ENCODE assay signal across 1 cellular context in genomic region chr22:36977947-36978660, GRCh38.
TF ChIP-seq lines count a peak whose summit lies in the region.

No MANE protein-coding gene starts in this region.

TF ChIP-seq in HepG2, 621 proteins besides CTCF, POLR2A, EP300 and RAD21 (continued from another document and continues in another):
- TF ChIP-seq ZNF687 (CRISPR knock-in tag; IDR thresholded peaks at IDR 0.05) (no peak; the same call in 1 of the 2 replicates), ERF (CRISPR knock-in tag; IDR thresholded peaks at IDR 0.05) (0 out of 2 replicates have a peak, but pooled peaks have one; percentile 54), THAP9 (CRISPR knock-in tag; IDR thresholded peaks at IDR 0.05; ENCODE audit: borderline replicate concordance) (no peak), GATAD2A (CRISPR knock-in tag; IDR thresholded peaks at IDR 0.05) (peak; percentile 44; the same call in 1 of the 2 replicates), SALL1 (CRISPR knock-in tag; IDR thresholded peaks at IDR 0.05) (peak; percentile 59), ZNF407 (CRISPR knock-in tag; IDR thresholded peaks at IDR 0.05; ENCODE audit: not compliant biosample characterization) (no peak), ZNF878 (CRISPR knock-in tag; IDR thresholded peaks at IDR 0.05) (no peak), TCF7 (IDR thresholded peaks at IDR 0.05; ENCODE audit: low read depth) (no peak), FLYWCH1 (CRISPR knock-in tag; IDR thresholded peaks at IDR 0.05) (no peak), ATF4 (CRISPR knock-in tag; IDR thresholded peaks at IDR 0.05) (peak in 1 of 2 experiments; percentile 31; a peak in 1 of 4 replicates), ZBTB4 (CRISPR knock-in tag; IDR thresholded peaks at IDR 0.05; ENCODE audit: borderline replicate concordance) (no peak), BHLHE40 (IDR thresholded peaks at IDR 0.05; ENCODE audit: low read length) (peak; percentile 27; the same call in 1 of the 2 replicates), MTF1 (CRISPR knock-in tag; IDR thresholded peaks at IDR 0.05) (no peak), ZNF224 (CRISPR knock-in tag; IDR thresholded peaks at IDR 0.05) (no peak), ZNF33A (CRISPR knock-in tag; IDR thresholded peaks at IDR 0.05; ENCODE audit: borderline replicate concordance) (no peak), ELF3 (CRISPR knock-in tag; IDR thresholded peaks at IDR 0.05) (peak; percentile 60; the same call in 1 of the 2 replicates), CBX5 (CRISPR knock-in tag; IDR thresholded peaks at IDR 0.05; ENCODE audit: borderline replicate concordance) (0 out of 2 replicates have a peak, but pooled peaks have one; percentile 57), MTF2 (CRISPR knock-in tag; IDR thresholded peaks at IDR 0.05; ENCODE audit: borderline replicate concordance) (no peak), STAG1 (CRISPR knock-in tag; IDR thresholded peaks at IDR 0.05) (peak; percentile 77), ARID5B (CRISPR knock-in tag; IDR thresholded peaks at IDR 0.05) (0 out of 2 replicates have a peak, but pooled peaks have one; percentile 15), ZNF33B (CRISPR knock-in tag; IDR thresholded peaks at IDR 0.05) (no peak), KDM4B (CRISPR knock-in tag; IDR thresholded peaks at IDR 0.05) (no peak), NCOA1 (CRISPR knock-in tag; IDR thresholded peaks at IDR 0.05) (no peak), HOMEZ (CRISPR knock-in tag; IDR thresholded peaks at IDR 0.05; ENCODE audit: low read depth) (no peak), ZNF607 (CRISPR knock-in tag; IDR thresholded peaks at IDR 0.05; ENCODE audit: borderline replicate concordance) (no peak)
